In genomic region chr4:118282692-118283091, GRCh38 we compare ENCODE assay signal across 9 cellular contexts.
DNase-seq lines count a peak whose midpoint lies in the region; ATAC-seq and TF ChIP-seq lines count a peak whose summit lies in the region.
"Had no signal": no experiment of that assay in that cellular context is flagged by ENCODE, and none has a peak within 500 bp of the region (broad histone marks: within the 10 kb centered on the region; RNA-seq: fewer than 3 reads in every experiment).

No MANE protein-coding gene starts in this region.

- no peaks in the 10 kb centered on the region; the same call in 1 of the 2 replicates for H3K9me3 ChIP-seq in SJCRH30 (replicated peaks)

- intact Hi-C loops in activated B cell treated with CpG ODN at 0.5 μM for 24 hours (cut with micrococcal nuclease): no loop called here

- no peak overlapping the region for H3K4ac ChIP-seq in mesendoderm (ENCODE audit: low read depth, low read length)

- peaks cover 58% of the 10 kb centered on the region for H3K36me3 Mint-ChIP-seq in activated B cell treated with CpG ODN at 0.5 μM for 24 hours (ENCODE audit: low read depth)

- no peak overlapping the region for H4K8ac ChIP-seq in mesendoderm (ENCODE audit: low read depth, low read length)

- H2BK120ac ChIP-seq in mesendoderm (ENCODE audit: low read depth, low read length): no peak overlapping the region

- no peak overlapping the region for H4K5ac ChIP-seq in mesendoderm (ENCODE audit: low read length)

- WGBS in mesendoderm (ENCODE audit: extremely low coverage, insufficient coverage, low lambda C conversion rate): no CpG with 5 or more reads among the region's 4 CpGs

- H3K9me3 Mint-ChIP-seq in activated B cell treated with CpG ODN at 0.5 μM for 24 hours: no peaks in the 10 kb centered on the region

- no peak overlapping the region for H3K9ac ChIP-seq in mesendoderm (ENCODE audit: low read length)

- H3K27ac ChIP-seq in mesendoderm (ENCODE audit: low read depth, low read length) (no peak overlapping the region), SJCRH30 (no peak overlapping the region)

- H2AK5ac ChIP-seq in mesendoderm (ENCODE audit: low read length): no peak overlapping the region

- no peak for ATAC-seq in activated B cell treated with CpG ODN at 0.5 μM for 24 hours (ENCODE audit: low read depth)
- ATAC-seq in GM18511 (IDR thresholded peaks at IDR 0.05; ENCODE audit: unreplicated experiment): no peak

- H3K27me3 Mint-ChIP-seq in activated B cell treated with CpG ODN at 0.5 μM for 24 hours: no peaks in the 10 kb centered on the region

- no peak overlapping the region for H3K56ac ChIP-seq in mesendoderm (ENCODE audit: low read length)

- H3K36me3 ChIP-seq in mesendoderm (ENCODE audit: control insufficient read depth, insufficient read depth, low read length) (no peaks in the 10 kb centered on the region), SJCRH30 (peaks cover 37% of the 10 kb centered on the region)

- no peaks in the 10 kb centered on the region for H3K79me1 ChIP-seq in mesendoderm (ENCODE audit: low read length)

- DNase-seq in NCI-H82 (lab: John Stamatoyannopoulos, UW): peak; percentile 42
- DNase-seq in NCI-H82 treated with DMSO at 0.1 percent for 48 hours (lab: John Stamatoyannopoulos, UW; ENCODE audit: unreplicated experiment): no peak
- DNase-seq in M059J (ENCODE audit: low read depth): peak; percentile 33
- no peak for DNase-seq in activated B cell treated with CpG ODN at 0.5 μM for 24 hours
- peak; percentile 19 for DNase-seq in mesendoderm
- no peak for DNase-seq in kidney glomerular epithelial cell (lab: John Stamatoyannopoulos, UW)
- no peak for DNase-seq in SJCRH30
- DNase-seq: effector CD4-positive, alpha-beta T cell had no signal

- no peak overlapping the region for H3K18ac ChIP-seq in mesendoderm (ENCODE audit: low read length)

- H3K4me3 ChIP-seq in mesendoderm (ENCODE audit: low read length) (no peak overlapping the region), SJCRH30 (no peak overlapping the region)

- H2BK15ac ChIP-seq in mesendoderm (replicated peaks; ENCODE audit: low read depth): no peak overlapping the region

- H2BK5ac ChIP-seq in mesendoderm (ENCODE audit: low read length): no peak overlapping the region

- H3K4me2 ChIP-seq in mesendoderm (ENCODE audit: low read length): no peak overlapping the region

- H3K27me3 ChIP-seq in mesendoderm (ENCODE audit: insufficient read depth, low read length, poor library complexity): no peaks in the 10 kb centered on the region
- H3K27me3 ChIP-seq in SJCRH30: no peaks in the 10 kb centered on the region

- H3K27ac Mint-ChIP-seq in activated B cell treated with CpG ODN at 0.5 μM for 24 hours: peak overlapping the region; percentile 32

- no peak for TF ChIP-seq CTCF in activated B cell treated with CpG ODN at 0.5 μM for 24 hours (IDR thresholded peaks at IDR 0.05)

- H3K23ac ChIP-seq in mesendoderm (ENCODE audit: low read length): no peak overlapping the region

- peaks cover 11% of the 10 kb centered on the region for H3K79me2 ChIP-seq in mesendoderm (ENCODE audit: control insufficient read depth, insufficient read depth, low read length)

- peaks cover 65% of the 10 kb centered on the region for H3K4me1 Mint-ChIP-seq in activated B cell treated with CpG ODN at 0.5 μM for 24 hours

- POLR2A ChIA-PET in activated B cell treated with CpG ODN at 0.5 μM for 24 hours (lab: Charles Lee): no interaction called here

- CTCF ChIA-PET in activated B cell treated with CpG ODN at 0.5 μM for 24 hours (lab: Charles Lee): no interaction called here

- H3K4me3 Mint-ChIP-seq in activated B cell treated with CpG ODN at 0.5 μM for 24 hours: no peak overlapping the region

- H3K4me1 ChIP-seq in mesendoderm (ENCODE audit: control insufficient read depth, low read depth, low read length) (no peaks in the 10 kb centered on the region), SJCRH30 (peaks cover 15% of the 10 kb centered on the region)

Comparison
In these comparisons a context has a peak if more than half of its experiments do, and no peak if none do; other contexts are left out.
1. DNase-seq: peak in NCI-H82 (single experiment), M059J (single experiment) and mesendoderm (single experiment); none in NCI-H82 treated with DMSO at 0.1 percent for 48 hours (single experiment), activated B cell treated with CpG ODN at 0.5 μM for 24 hours (single experiment), kidney glomerular epithelial cell (single experiment) and SJCRH30 (0 of 2).